8 cellular contexts compared by ENCODE assay signal in the genomic region with DNA sequence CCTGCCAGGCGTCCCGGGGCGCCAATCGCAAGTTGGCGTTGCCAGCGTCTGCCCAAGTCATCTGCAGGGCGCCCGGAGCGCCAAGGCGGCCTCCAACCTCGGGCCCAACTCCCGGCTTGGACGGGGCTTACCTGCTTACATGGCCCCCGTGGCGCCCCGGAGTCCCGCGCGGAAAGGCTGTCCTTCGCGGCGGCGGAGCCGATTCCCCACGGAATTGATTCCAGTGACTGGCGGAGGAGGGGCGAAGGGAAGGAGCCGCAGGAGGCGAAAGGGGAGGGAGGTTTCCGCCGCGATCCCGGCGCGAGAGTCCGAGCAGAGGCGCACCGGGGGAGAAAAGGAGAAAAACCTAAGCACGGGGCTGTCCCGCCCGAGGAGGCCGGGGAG. TPM values are rescaled to one million over a fixed set of nuclear protein-coding genes. Genes with fewer than 3 reads are reported as not detected.
DNase-seq lines count a peak whose midpoint lies in the region; ATAC-seq, FAIRE-seq and TF ChIP-seq lines count a peak whose summit lies in the region.

No MANE protein-coding gene starts in this region.

- no peak for TF ChIP-seq POLR2A in body of pancreas (IDR thresholded peaks at IDR 0.05)
- TF ChIP-seq POLR2A in suprapubic skin (IDR thresholded peaks at IDR 0.05), result no peak
- no peak for TF ChIP-seq POLR2A in GM12892 (IDR thresholded peaks at IDR 0.05; ENCODE audit: low read depth, low read length)

- 0 to 1% methylated on average over 31 to 35 of the region's 42 CpGs for WGBS in body of pancreas, 2 donors
- WGBS in suprapubic skin, result under 1% methylated on average over 29 of the region's 42 CpGs

- H3K27ac ChIP-seq in body of pancreas, result peak overlapping the region; percentile 96 to 99 (median 98)
- peak overlapping the region; percentile 99 for H3K27ac ChIP-seq in suprapubic skin

- no peak for DNase-seq in GM06990 (ENCODE audit: extremely low read depth, insufficient read length)
- DNase-seq in HuH-7.5 (ENCODE audit: low spot score), result peak; percentile 42
- DNase-seq in body of pancreas, result peak; percentile 47 to 68 (median 64)
- DNase-seq in left colon, result peak; percentile 37 to 59
- peak; percentile 84 to 86 for DNase-seq in suprapubic skin (ENCODE audit: low spot score in 2 of 2)
- DNase-seq in GM12892 (ENCODE audit: insufficient read length), result no peak

- peaks cover 48% of the 10 kb centered on the region for H3K4me1 ChIP-seq in body of pancreas
- peaks cover 46% of the 10 kb centered on the region for H3K4me1 ChIP-seq in suprapubic skin

- H3K9me3 ChIP-seq in body of pancreas (no peaks in the 10 kb centered on the region), suprapubic skin (no peaks in the 10 kb centered on the region)

- no peak for FAIRE-seq in GM12892 (lab: Jason Lieb, UNC)

- H3K36me3 ChIP-seq in GM06990 (ENCODE audit: control insufficient read depth, insufficient read depth, low read length) (no peaks in the 10 kb centered on the region), body of pancreas (replicated peaks in 1 of 2; ENCODE audit: insufficient read depth in 1 of 2, low read depth in 2 of 2) (no peaks in the 10 kb centered on the region), suprapubic skin (no peaks in the 10 kb centered on the region)

- peak overlapping the region; percentile 20; the same call in 1 of the 2 replicates for H3K4me3 ChIP-seq in GM06990 (replicated peaks; ENCODE audit: low read depth, low read length)
- H3K4me3 ChIP-seq in body of pancreas, result peak overlapping the region; percentile 50 to 58
- peak overlapping the region; percentile 88 for H3K4me3 ChIP-seq in suprapubic skin

- TF ChIP-seq CTCF in GM06990 (IDR thresholded peaks at IDR 0.05; ENCODE audit: insufficient read depth, low read length, poor library complexity, severe bottlenecking), result no peak
- no peak for TF ChIP-seq CTCF in body of pancreas (IDR thresholded peaks at IDR 0.05)
- TF ChIP-seq CTCF in suprapubic skin (IDR thresholded peaks at IDR 0.05), result no peak

- no peak for TF ChIP-seq EP300 in suprapubic skin (IDR thresholded peaks at IDR 0.05)

- intact Hi-C loops in body of pancreas (cut with DNase I), result no loop called here
- intact Hi-C loops in left colon (cut with DNase I, micrococcal nuclease), result no loop called here

- H3K27me3 ChIP-seq in GM06990 (replicated peaks; ENCODE audit: control insufficient read depth, insufficient read depth, low read length), result no peaks in the 10 kb centered on the region; the same call in none of the 2 replicates
- no peaks in the 10 kb centered on the region for H3K27me3 ChIP-seq in body of pancreas
- H3K27me3 ChIP-seq in suprapubic skin, result no peaks in the 10 kb centered on the region

- ATAC-seq in body of pancreas, result peak; percentile 39
- peak; percentile 49 for ATAC-seq in left colon
- no peak for ATAC-seq in HG02973 (IDR thresholded peaks at IDR 0.05; ENCODE audit: unreplicated experiment)
- no peak for ATAC-seq in HG03097 (IDR thresholded peaks at IDR 0.05; ENCODE audit: low FRiP score, unreplicated experiment)

RNA-seq across cellular contexts. Expression of gene PTPN14, which starts 0.4 kb away (rescaled TPM):
- total RNA-seq in body of pancreas (10 to 100 TPM; 10.5 to 18.7 TPM), left colon (1 to 10 TPM; 6.8 TPM), suprapubic skin (100 to 1,000 TPM in 2 of 4 donors, 10 to 100 TPM in 2; 67.9 to 159 (median 96.4) TPM)
- 0.59 TPM for polyA plus RNA-seq in GM12892 (2012; ENCODE audit: missing spikeins)

RNA-seq across cellular contexts. Expression of gene CENPF, which starts 52.0 kb away (rescaled TPM):
- under 1 TPM in 1 of 2 donors, not detected in 1; under 0.01 TPM for total RNA-seq in body of pancreas
- 10 to 100 TPM in 1 of 2 donors, 1 to 10 TPM in 1; 4.3 to 17.7 TPM for total RNA-seq in left colon
- total RNA-seq in suprapubic skin, result 1 to 10 TPM; 5.0 to 7.8 (median 5.9) TPM
- 27.2 TPM for polyA plus RNA-seq in GM12892 (2012; ENCODE audit: missing spikeins)

Comparison
In these comparisons a context has a peak if more than half of its experiments do, and no peak if none do; other contexts are left out.
1. DNase-seq: peak in HuH-7.5 (single experiment), body of pancreas (4 of 4), left colon (2 of 2) and suprapubic skin (2 of 2); none in GM06990 (single experiment) and GM12892 (single experiment).
2. H3K4me3 ChIP-seq: peak in every context shown above with its lines; median percentile 88 in suprapubic skin; 54 in body of pancreas; 20 in GM06990.
3. ATAC-seq: peak in body of pancreas (single experiment) and left colon (single experiment); none in HG02973 (single experiment) and HG03097 (single experiment).
4. RNA of gene CENPF, which starts 52.0 kb away (total RNA-seq): 4.3 to 17.7 TPM in left colon and 5.0 to 7.8 TPM in suprapubic skin; under 0.01 TPM in body of pancreas; every median in the first group is over 4 times any median in the second.